In genomic region chr11:12599408-12600143, GRCh38 we compare ENCODE assay signal across 8 cellular contexts.
DNase-seq lines count a peak whose midpoint lies in the region; ATAC-seq and TF ChIP-seq lines count a peak whose summit lies in the region.

No MANE protein-coding gene starts in this region.

- H3K4me1 ChIP-seq in OCI-LY1 (ENCODE audit: insufficient read depth, low read length, severe bottlenecking), result no peaks in the 10 kb centered on the region
- H3K4me1 ChIP-seq in hepatocyte (ENCODE audit: insufficient read depth), result peaks cover 6% of the 10 kb centered on the region

- no peak overlapping the region for H3K9ac ChIP-seq in OCI-LY1 (ENCODE audit: low read length)

- H3K79me2 ChIP-seq in OCI-LY1 (ENCODE audit: insufficient read depth, low read length) (no peaks in the 10 kb centered on the region), hepatocyte (no peaks in the 10 kb centered on the region)

- TF ChIP-seq CTCF in OCI-LY1 (IDR thresholded peaks at IDR 0.05; ENCODE audit: low read length) (peak; percentile 82), hepatocyte (IDR thresholded peaks at IDR 0.05; ENCODE audit: poor library complexity) (peak; percentile 58), omental fat pad (IDR thresholded peaks at IDR 0.05) (no peak)

- no peak for ATAC-seq in omental fat pad (ENCODE audit: low FRiP score)

- H3F3A ChIP-seq in OCI-LY1 (ENCODE audit: insufficient read depth, low read length), result no peaks in the 10 kb centered on the region

- CTCF ChIA-PET in HEK293T (lab: Yijun Ruan, JAX), result interaction anchor here (0.5 to 1.7 kb wide), 11 partner anchors 9 to 311 kb away, joined by 3 to 10 read pairs (median 3); no protein-coding TSS in a partner anchor

- no peak overlapping the region for H2AFZ ChIP-seq in OCI-LY1 (ENCODE audit: low read length)
- peak overlapping the region; percentile 20 for H2AFZ ChIP-seq in hepatocyte

- DNase-seq in DMS153 treated with DMSO at 0.1 percent for 48 hours (lab: John Stamatoyannopoulos, UW; ENCODE audit: unreplicated experiment), result peak; percentile 34
- peak; percentile 70 for DNase-seq in HEK293T (ENCODE audit: extremely low spot score)
- peak; percentile 40 for DNase-seq in activated naive CD4-positive, alpha-beta T cell treated with anti-CD3 and anti-CD28 coated beads, Interleukin-2, amount 50 U/mL, for 16 hours
- peak; percentile 57 for DNase-seq in hepatocyte (ENCODE audit: low spot score)
- peak; percentile 40 to 55 for DNase-seq in stimulated activated CD4-positive, alpha-beta T cell treated with anti-CD3 and anti-CD28 coated beads, Interleukin-2, amount 100 ng/mL, for 48 hours
- DNase-seq in kidney glomerular epithelial cell (lab: John Stamatoyannopoulos, UW), result no peak
- DNase-seq in omental fat pad (ENCODE audit: low spot score), result no peak

- WGBS in hepatocyte (ENCODE audit: low lambda C conversion rate, missing lambda C conversion rate), result 65% methylated on average over 15 of the region's 15 CpGs

- H3K27me3 ChIP-seq in OCI-LY1 (ENCODE audit: insufficient read depth, low read length), result no peaks in the 10 kb centered on the region
- no peaks in the 10 kb centered on the region for H3K27me3 ChIP-seq in hepatocyte

- H3K27ac ChIP-seq in OCI-LY1 (ENCODE audit: low read depth, low read length, poor library complexity, severe bottlenecking) (no peak overlapping the region), hepatocyte (no peak overlapping the region)

- H3K9me2 ChIP-seq in OCI-LY1 (ENCODE audit: low read depth, low read length) (no peaks in the 10 kb centered on the region), hepatocyte (replicated peaks; ENCODE audit: insufficient read depth) (no peaks in the 10 kb centered on the region)

- H4K20me1 ChIP-seq in OCI-LY1 (ENCODE audit: insufficient read depth, low read length) (no peaks in the 10 kb centered on the region), hepatocyte (ENCODE audit: insufficient read depth, poor library complexity, severe bottlenecking) (no peaks in the 10 kb centered on the region)

- POLR2A ChIA-PET in HEK293T (lab: Yijun Ruan, JAX), result no interaction called here

- no peaks in the 10 kb centered on the region for H3K9me3 ChIP-seq in OCI-LY1 (ENCODE audit: low read length)
- H3K9me3 ChIP-seq in hepatocyte (ENCODE audit: low read depth), result no peaks in the 10 kb centered on the region

- H3K4me2 ChIP-seq in OCI-LY1 (ENCODE audit: low read length) (no peak overlapping the region), hepatocyte (no peak overlapping the region)

- H3K36me3 ChIP-seq in OCI-LY1 (ENCODE audit: insufficient read depth, low read length) (no peaks in the 10 kb centered on the region), hepatocyte (replicated peaks; ENCODE audit: insufficient read depth, low read depth) (no peaks in the 10 kb centered on the region)

- H3K4me3 ChIP-seq in OCI-LY1 (ENCODE audit: low read depth, low read length, poor library complexity, severe bottlenecking), result no peak overlapping the region
- H3K4me3 ChIP-seq in hepatocyte, result no peak overlapping the region

TF ChIP-seq in HEK293T, 16 proteins besides CTCF, POLR2A, EP300 and RAD21:
- TF ChIP-seq FOXK2 (IDR thresholded peaks at IDR 0.05) (no peak), TARDBP (IDR thresholded peaks at IDR 0.05) (no peak), BHLHE40 (IDR thresholded peaks at IDR 0.05; ENCODE audit: borderline replicate concordance) (no peak), LEF1 (IDR thresholded peaks at IDR 0.05; ENCODE audit: borderline replicate concordance) (no peak), NFRKB (IDR thresholded peaks at IDR 0.05) (no peak), SUZ12 (IDR thresholded peaks at IDR 0.05) (no peak), ELF4 (IDR thresholded peaks at IDR 0.05) (no peak), CTBP1 (IDR thresholded peaks at IDR 0.05; ENCODE audit: borderline replicate concordance) (no peak), L3MBTL2 (conservative IDR thresholded peaks at IDR 0.05) (no peak), ARNT (IDR thresholded peaks at IDR 0.05) (no peak), ZNF384 (IDR thresholded peaks at IDR 0.05) (no peak), PKNOX1 (IDR thresholded peaks at IDR 0.05) (no peak)

Comparison
In these comparisons a context has a peak if more than half of its experiments do, and no peak if none do; other contexts are left out.
1. DNase-seq: peak in DMS153 treated with DMSO at 0.1 percent for 48 hours (single experiment), HEK293T (single experiment), activated naive CD4-positive, alpha-beta T cell treated with anti-CD3 and anti-CD28 coated beads, Interleukin-2, amount 50 U/mL, for 16 hours (single experiment), hepatocyte (single experiment) and stimulated activated CD4-positive, alpha-beta T cell treated with anti-CD3 and anti-CD28 coated beads, Interleukin-2, amount 100 ng/mL, for 48 hours (2 of 2); none in kidney glomerular epithelial cell (single experiment) and omental fat pad (single experiment).
2. CTCF ChIP-seq: peak in OCI-LY1 (single experiment) and hepatocyte (single experiment); none in omental fat pad (0 of 3).